In genomic region chr1:240000634-240001033, GRCh38 we compare ENCODE assay signal across 17 cellular contexts.
DNase-seq lines count a peak whose midpoint lies in the region; ATAC-seq, FAIRE-seq and TF ChIP-seq lines count a peak whose summit lies in the region.
"Had no signal": no experiment of that assay in that cellular context is flagged by ENCODE, and none has a peak within 500 bp of the region (broad histone marks: within the 10 kb centered on the region; RNA-seq: fewer than 3 reads in every experiment).

No MANE protein-coding gene starts in this region.

- TF ChIP-seq CTCF in A549 (IDR thresholded peaks at IDR 0.05) (no peak), fibroblast of pulmonary artery (IDR thresholded peaks at IDR 0.05; ENCODE audit: low read length, missing control alignments) (no peak)

- no peak for DNase-seq in A549 (ENCODE audit: low read depth in 1 of 2, low spot score in 1 of 2)
- peak; percentile 23 for DNase-seq in H54 (ENCODE audit: insufficient read length, low spot score)
- DNase-seq in fibroblast of pulmonary artery (ENCODE audit: low read depth), result peak; percentile 53
- DNase-seq in NCI-H1092 treated with DMSO at 0.1 percent for 48 hours (lab: John Stamatoyannopoulos, UW), result no peak
- DNase-seq in NCI-H2081 (lab: John Stamatoyannopoulos, UW), result no peak
- DNase-seq: ACHN; activated CD4-positive, alpha-beta T cell treated with anti-CD3 and anti-CD28 coated beads for 36 hours; activated naive CD8-positive, alpha-beta T cell treated with anti-CD3 and anti-CD28 coated beads for 36 hours; NCI-H2081 treated with DMSO at 0.1 percent for 48 hours; T-helper 9 cell had no signal

- TF ChIP-seq POLR2A in A549 (IDR thresholded peaks at IDR 0.05; ENCODE audit: low read length), result no peak
- no peak for TF ChIP-seq POLR2A in H54 (IDR thresholded peaks at IDR 0.05; ENCODE audit: low read depth, low read length)

- H3K4me3 ChIP-seq in A549 (no peak overlapping the region), fibroblast of pulmonary artery (replicated peaks; ENCODE audit: low read depth, low read length) (no peak overlapping the region)
- H3K4me3 ChIP-seq: skin epidermis had no signal

- peak overlapping the region; percentile 24; the same call in 2 of the 3 replicates for H3K4me2 ChIP-seq in A549

- 44% methylated on average over 4 of the region's 4 CpGs for WGBS in A549 (ENCODE audit: missing lambda C conversion rate)

- no peak for TF ChIP-seq RAD21 in A549 (conservative IDR thresholded peaks at IDR 0.05 in 1 of 2, IDR thresholded peaks at IDR 0.05 in 1 of 2)

- H3K9me3 ChIP-seq in A549, result no peaks in the 10 kb centered on the region

- POLR2A ChIA-PET in A549 (lab: Yijun Ruan, JAX), result no interaction called here

- peaks cover 17% of the 10 kb centered on the region for H3K4me1 ChIP-seq in A549

- no peak overlapping the region; a peak in 1 of 6 replicates for H3K27ac ChIP-seq in A549
- H3K27ac ChIP-seq: skin epidermis had no signal

- CTCF ChIA-PET in A549 (lab: Yijun Ruan, JAX), result interaction anchor here (2.3 kb wide), 1 partner anchor 49 kb away, joined by 7 read pairs; no protein-coding TSS in a partner anchor

- TF ChIP-seq EP300 in A549 (IDR thresholded peaks at IDR 0.05), result no peak

- FAIRE-seq in A549 (lab: Jason Lieb, UNC) (no peak), H54 (lab: Jason Lieb, UNC) (no peak)
- FAIRE-seq: colon, frontal cortex had no signal

- no peak for ATAC-seq in A549
- ATAC-seq in SK-N-SH treated with all-trans-retinoic acid at 6 μM for 48 hours, result peak; percentile 68
- no peak for ATAC-seq in GM21515 (IDR thresholded peaks at IDR 0.05; ENCODE audit: unreplicated experiment)
- no peak for ATAC-seq in HG03095 (IDR thresholded peaks at IDR 0.05; ENCODE audit: unreplicated experiment)
- ATAC-seq: activated CD4-positive, alpha-beta T cell treated with anti-CD3 and anti-CD28 coated beads for 36 hours; Right ventricle myocardium inferior had no signal

TF ChIP-seq in A549, 52 proteins besides CTCF, POLR2A, EP300 and RAD21:
- TF ChIP-seq POLR2AphosphoS2 (conservative IDR thresholded peaks at IDR 0.05; ENCODE audit: low read length), result no peak
- no peak for TF ChIP-seq FOSL2 (IDR thresholded peaks at IDR 0.05)
- TF ChIP-seq FOSL2 (CRISPR knock-in tag; IDR thresholded peaks at IDR 0.05), result peak; percentile 82
- no peak for TF ChIP-seq ELK1 (IDR thresholded peaks at IDR 0.05; ENCODE audit: low read depth, low read length)
- TF ChIP-seq JUNB (IDR thresholded peaks at IDR 0.05), result peak; percentile 56; the same call in 1 of the 2 replicates
- TF ChIP-seq, protein P1, sequence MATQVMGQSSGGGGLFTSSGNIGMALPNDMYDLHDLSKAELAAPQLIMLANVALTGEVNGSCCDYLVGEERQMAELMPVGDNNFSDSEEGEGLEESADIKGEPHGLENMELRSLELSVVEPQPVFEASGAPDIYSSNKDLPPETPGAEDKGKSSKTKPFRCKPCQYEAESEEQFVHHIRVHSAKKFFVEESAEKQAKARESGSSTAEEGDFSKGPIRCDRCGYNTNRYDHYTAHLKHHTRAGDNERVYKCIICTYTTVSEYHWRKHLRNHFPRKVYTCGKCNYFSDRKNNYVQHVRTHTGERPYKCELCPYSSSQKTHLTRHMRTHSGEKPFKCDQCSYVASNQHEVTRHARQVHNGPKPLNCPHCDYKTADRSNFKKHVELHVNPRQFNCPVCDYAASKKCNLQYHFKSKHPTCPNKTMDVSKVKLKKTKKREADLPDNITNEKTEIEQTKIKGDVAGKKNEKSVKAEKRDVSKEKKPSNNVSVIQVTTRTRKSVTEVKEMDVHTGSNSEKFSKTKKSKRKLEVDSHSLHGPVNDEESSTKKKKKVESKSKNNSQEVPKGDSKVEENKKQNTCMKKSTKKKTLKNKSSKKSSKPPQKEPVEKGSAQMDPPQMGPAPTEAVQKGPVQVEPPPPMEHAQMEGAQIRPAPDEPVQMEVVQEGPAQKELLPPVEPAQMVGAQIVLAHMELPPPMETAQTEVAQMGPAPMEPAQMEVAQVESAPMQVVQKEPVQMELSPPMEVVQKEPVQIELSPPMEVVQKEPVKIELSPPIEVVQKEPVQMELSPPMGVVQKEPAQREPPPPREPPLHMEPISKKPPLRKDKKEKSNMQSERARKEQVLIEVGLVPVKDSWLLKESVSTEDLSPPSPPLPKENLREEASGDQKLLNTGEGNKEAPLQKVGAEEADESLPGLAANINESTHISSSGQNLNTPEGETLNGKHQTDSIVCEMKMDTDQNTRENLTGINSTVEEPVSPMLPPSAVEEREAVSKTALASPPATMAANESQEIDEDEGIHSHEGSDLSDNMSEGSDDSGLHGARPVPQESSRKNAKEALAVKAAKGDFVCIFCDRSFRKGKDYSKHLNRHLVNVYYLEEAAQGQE (IDR thresholded peaks at IDR 0.05), result no peak

TF ChIP-seq in SK-N-SH treated with all-trans-retinoic acid at 6 μM for 48 hours, 23 proteins besides CTCF, POLR2A, EP300 and RAD21:
- TF ChIP-seq CSDC2 (CRISPR knock-in tag; IDR thresholded peaks at IDR 0.05) (no peak), ESRRG (CRISPR knock-in tag; IDR thresholded peaks at IDR 0.05) (no peak), ZFP30 (CRISPR knock-in tag; IDR thresholded peaks at IDR 0.05) (no peak), CSRNP3 (CRISPR knock-in tag; IDR thresholded peaks at IDR 0.05) (no peak), SNAI2 (CRISPR knock-in tag; IDR thresholded peaks at IDR 0.05) (no peak), ARNTL (CRISPR knock-in tag; IDR thresholded peaks at IDR 0.05; ENCODE audit: borderline replicate concordance, low read depth) (no peak), POU6F1 (CRISPR knock-in tag; IDR thresholded peaks at IDR 0.05; ENCODE audit: borderline replicate concordance, low read depth) (no peak), RARB (CRISPR knock-in tag; IDR thresholded peaks at IDR 0.05) (no peak), PPARA (CRISPR knock-in tag; IDR thresholded peaks at IDR 0.05; ENCODE audit: borderline replicate concordance) (no peak), ZC3H10 (CRISPR knock-in tag; IDR thresholded peaks at IDR 0.05) (peak; percentile 60; the same call in 1 of the 2 replicates), TOX (CRISPR knock-in tag; IDR thresholded peaks at IDR 0.05; ENCODE audit: borderline replicate concordance) (peak; percentile 87), ZNF70 (CRISPR knock-in tag; IDR thresholded peaks at IDR 0.05) (no peak), BACH2 (CRISPR knock-in tag; IDR thresholded peaks at IDR 0.05; ENCODE audit: borderline replicate concordance) (no peak)
- TF ChIP-seq, protein P2, sequence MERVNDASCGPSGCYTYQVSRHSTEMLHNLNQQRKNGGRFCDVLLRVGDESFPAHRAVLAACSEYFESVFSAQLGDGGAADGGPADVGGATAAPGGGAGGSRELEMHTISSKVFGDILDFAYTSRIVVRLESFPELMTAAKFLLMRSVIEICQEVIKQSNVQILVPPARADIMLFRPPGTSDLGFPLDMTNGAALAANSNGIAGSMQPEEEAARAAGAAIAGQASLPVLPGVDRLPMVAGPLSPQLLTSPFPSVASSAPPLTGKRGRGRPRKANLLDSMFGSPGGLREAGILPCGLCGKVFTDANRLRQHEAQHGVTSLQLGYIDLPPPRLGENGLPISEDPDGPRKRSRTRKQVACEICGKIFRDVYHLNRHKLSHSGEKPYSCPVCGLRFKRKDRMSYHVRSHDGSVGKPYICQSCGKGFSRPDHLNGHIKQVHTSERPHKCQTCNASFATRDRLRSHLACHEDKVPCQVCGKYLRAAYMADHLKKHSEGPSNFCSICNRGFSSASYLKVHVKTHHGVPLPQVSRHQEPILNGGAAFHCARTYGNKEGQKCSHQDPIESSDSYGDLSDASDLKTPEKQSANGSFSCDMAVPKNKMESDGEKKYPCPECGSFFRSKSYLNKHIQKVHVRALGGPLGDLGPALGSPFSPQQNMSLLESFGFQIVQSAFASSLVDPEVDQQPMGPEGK (CRISPR knock-in tag; IDR thresholded peaks at IDR 0.05; ENCODE audit: borderline replicate concordance), result no peak
- TF ChIP-seq, protein P3, sequence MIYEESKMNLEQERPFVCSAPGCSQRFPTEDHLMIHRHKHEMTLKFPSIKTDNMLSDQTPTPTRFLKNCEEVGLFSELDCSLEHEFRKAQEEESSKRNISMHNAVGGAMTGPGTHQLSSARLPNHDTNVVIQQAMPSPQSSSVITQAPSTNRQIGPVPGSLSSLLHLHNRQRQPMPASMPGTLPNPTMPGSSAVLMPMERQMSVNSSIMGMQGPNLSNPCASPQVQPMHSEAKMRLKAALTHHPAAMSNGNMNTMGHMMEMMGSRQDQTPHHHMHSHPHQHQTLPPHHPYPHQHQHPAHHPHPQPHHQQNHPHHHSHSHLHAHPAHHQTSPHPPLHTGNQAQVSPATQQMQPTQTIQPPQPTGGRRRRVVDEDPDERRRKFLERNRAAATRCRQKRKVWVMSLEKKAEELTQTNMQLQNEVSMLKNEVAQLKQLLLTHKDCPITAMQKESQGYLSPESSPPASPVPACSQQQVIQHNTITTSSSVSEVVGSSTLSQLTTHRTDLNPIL (CRISPR knock-in tag; IDR thresholded peaks at IDR 0.05; ENCODE audit: low read depth), result no peak

Comparison
In these comparisons a context has a peak if more than half of its experiments do, and no peak if none do; other contexts are left out.
1. DNase-seq: peak in H54 (single experiment) and fibroblast of pulmonary artery (single experiment); none in A549 (0 of 2), NCI-H1092 treated with DMSO at 0.1 percent for 48 hours (single experiment) and NCI-H2081 (0 of 2).